Comparison of ENCODE assay signal across 10 cellular contexts in genomic region chr13:40969169-40969901, GRCh38. TPM values are rescaled to one million over a fixed set of nuclear protein-coding genes. Genes with fewer than 3 reads are reported as not detected.
A peak's percentile ranks its signal among the peaks of the same experiment; 100 is the strongest.
DNase-seq lines count a peak whose midpoint lies in the region; ATAC-seq, FAIRE-seq and TF ChIP-seq lines count a peak whose summit lies in the region.
"Had no signal": no experiment of that assay in that cellular context is flagged by ENCODE, and none has a peak within 500 bp of the region (broad histone marks: within the 10 kb centered on the region; RNA-seq: fewer than 3 reads in every experiment).

No MANE protein-coding gene starts in this region.

- H3K4me1 Mint-ChIP-seq in immature natural killer cell (peaks cover 97 to 100% of the 10 kb centered on the region in 2 donors), GM23338 (no peaks in the 10 kb centered on the region)

- H3K36me3 Mint-ChIP-seq in immature natural killer cell (no peaks in the 10 kb centered on the region), GM23338 (ENCODE audit: low read depth) (no peaks in the 10 kb centered on the region)

- peak overlapping the region; percentile 6 to 79 (median 54) for H3K27ac Mint-ChIP-seq in immature natural killer cell
- no peak overlapping the region for H3K27ac Mint-ChIP-seq in GM23338

- no peaks in the 10 kb centered on the region for H3F3A ChIP-seq in GM23338 (replicated peaks; ENCODE audit: low read depth)

- ATAC-seq in GM21526 (IDR thresholded peaks at IDR 0.05; ENCODE audit: low FRiP score, unreplicated experiment) (peak; percentile 45), GM23338 (no peak)

- H3K4me3 ChIP-seq in HL-60 (replicated peaks; ENCODE audit: insufficient read depth, low read length), result no peak overlapping the region
- no peak overlapping the region for H3K4me3 ChIP-seq in GM23338
- H3K4me3 ChIP-seq: GM23248 had no signal

- no peak overlapping the region for H3K4me2 ChIP-seq in GM23338

- H3K27ac ChIP-seq in HL-60 (replicated peaks) (peak overlapping the region; percentile 43), GM23338 (ENCODE audit: low read depth) (no peak overlapping the region)
- H3K27ac ChIP-seq: GM23248 had no signal

- H3K9me3 Mint-ChIP-seq in immature natural killer cell, result no peaks in the 10 kb centered on the region
- H3K9me3 Mint-ChIP-seq in GM23338, result no peaks in the 10 kb centered on the region

- H3K27me3 ChIP-seq in HL-60 (ENCODE audit: insufficient read depth, poor library complexity, severe bottlenecking) (no peaks in the 10 kb centered on the region), GM23338 (ENCODE audit: insufficient read depth) (no peaks in the 10 kb centered on the region)

- H3K79me2 ChIP-seq in GM23338 (replicated peaks; ENCODE audit: insufficient read depth), result no peaks in the 10 kb centered on the region; the same call in 1 of the 2 replicates

- no peaks in the 10 kb centered on the region for H3K4me1 ChIP-seq in GM23338 (ENCODE audit: insufficient read depth)

- peak; percentile 87 for FAIRE-seq in GM18507 (lab: Jason Lieb, UNC)

- peak overlapping the region; percentile 44 to 69 (median 62) for H3K4me3 Mint-ChIP-seq in immature natural killer cell
- no peak overlapping the region for H3K4me3 Mint-ChIP-seq in GM23338

- no peaks in the 10 kb centered on the region for H4K20me1 ChIP-seq in GM23338 (replicated peaks; ENCODE audit: insufficient read depth)

- DNase-seq in GM18507 (ENCODE audit: extremely low spot score, insufficient read length, low read depth) (no peak), HL-60 (ENCODE audit: low read depth in 1 of 2, low spot score in 1 of 2) (peak in 1 of 2 experiments; percentile 83), immature natural killer cell (no peak), GM23338 (ENCODE audit: low spot score) (no peak), foreskin melanocyte (no peak), midbrain (lab: John Stamatoyannopoulos, UW) (no peak), D341Med (ENCODE audit: low spot score) (no peak)
- DNase-seq: SW 1271 had no signal

- H3K36me3 ChIP-seq in GM23338 (ENCODE audit: insufficient read depth), result no peaks in the 10 kb centered on the region

- peaks cover 0 to under 1% (median 0%) of the 10 kb centered on the region in 3 donors for H3K27me3 Mint-ChIP-seq in immature natural killer cell (ENCODE audit: low read depth in 3 of 3)
- H3K27me3 Mint-ChIP-seq in GM23338 (ENCODE audit: insufficient read depth, low read depth, poor library complexity), result no peaks in the 10 kb centered on the region

- H2AFZ ChIP-seq in GM23338, result no peak overlapping the region
- H2AFZ ChIP-seq: GM23248 had no signal

- no peak for TF ChIP-seq CTCF in HL-60 (IDR thresholded peaks at IDR 0.05; ENCODE audit: insufficient read depth, low read length)
- no peak for TF ChIP-seq CTCF in GM23338 (conservative IDR thresholded peaks at IDR 0.05; ENCODE audit: low read depth in 2 of 2)

- H3K9me2 ChIP-seq in GM23338 (ENCODE audit: insufficient read depth), result no peaks in the 10 kb centered on the region

TF ChIP-seq in GM23338, 12 proteins besides CTCF, POLR2A, EP300 and RAD21:
- TF ChIP-seq EZH2phosphoT487 (IDR thresholded peaks at IDR 0.05; ENCODE audit: unreplicated experiment) (no peak), POLR2AphosphoS5 (IDR thresholded peaks at IDR 0.05; ENCODE audit: low read depth) (no peak), CREB1 (CRISPR knock-in tag; IDR thresholded peaks at IDR 0.05; ENCODE audit: low read depth) (no peak)

RNA-seq across cellular contexts. Expression of gene ELF1, which starts 49.8 kb away (rescaled TPM):
- polyA plus RNA-seq in immature natural killer cell, result 100 to 1,000 TPM in 1 of 3 donors, 10 to 100 TPM in 2; 76.8 to 128 (median 92.9) TPM
- 11.4 and 12.7 TPM in 2 replicates for total RNA-seq in GM23338 (2014; rRNA removed; shearing (Covaris generic))
- polyA plus RNA-seq in GM23338 (2016; fragmentation: Nextera tagmentation; extraction: Ambion mirVana), result 5.4 and 7.0 TPM in 2 replicates
